In genomic region chr3:37652851-37653250, GRCh38 we compare ENCODE assay signal across 16 cellular contexts.
A peak's percentile ranks its signal among the peaks of the same experiment; 100 is the strongest.
DNase-seq lines count a peak whose midpoint lies in the region; ATAC-seq and TF ChIP-seq lines count a peak whose summit lies in the region.
"Had no signal": no experiment of that assay in that cellular context is flagged by ENCODE, and none has a peak within 500 bp of the region (broad histone marks: within the 10 kb centered on the region; RNA-seq: fewer than 3 reads in every experiment).

No MANE protein-coding gene starts in this region.

- H3K27ac Mint-ChIP-seq in Caco-2 (ENCODE audit: unreplicated experiment) (no peak overlapping the region), progenitor cell of endocrine pancreas (no peak overlapping the region)

- intact Hi-C loops in Right ventricle myocardium inferior (cut with DNase I) (no loop called here), cardiac septum (cut with DNase I) (no loop called here), left ventricle myocardium superior (cut with micrococcal nuclease) (no loop called here), Caco-2 (cut with micrococcal nuclease; ENCODE audit: unreplicated experiment) (no loop called here)

- H3K9me3 ChIP-seq in stomach smooth muscle (ENCODE audit: control insufficient read depth in 2 of 2, low read length in 2 of 2): no peaks in the 10 kb centered on the region
- no peaks in the 10 kb centered on the region for H3K9me3 ChIP-seq in Caco-2
- H3K9me3 ChIP-seq: Peyer's patch had no signal

- H3K4me1 Mint-ChIP-seq in Caco-2 (ENCODE audit: low read depth, unreplicated experiment) (no peaks in the 10 kb centered on the region), progenitor cell of endocrine pancreas (ENCODE audit: low read depth) (no peaks in the 10 kb centered on the region)

- H3K27me3 ChIP-seq in stomach smooth muscle (ENCODE audit: control insufficient read depth in 1 of 2, insufficient read depth in 2 of 2, low read length in 2 of 2) (no peaks in the 10 kb centered on the region), Caco-2 (replicated peaks; ENCODE audit: control insufficient read depth, insufficient read depth, low read length) (no peaks in the 10 kb centered on the region)
- H3K27me3 ChIP-seq: Peyer's patch had no signal

- CTCF ChIA-PET in Caco-2 (lab: Charles Lee): no interaction called here

- peaks cover 24% of the 10 kb centered on the region for H3K36me3 Mint-ChIP-seq in Caco-2 (ENCODE audit: insufficient read depth, unreplicated experiment)
- peaks cover 5% of the 10 kb centered on the region for H3K36me3 Mint-ChIP-seq in progenitor cell of endocrine pancreas (ENCODE audit: insufficient read depth)

- DNase-seq in Right ventricle myocardium inferior (ENCODE audit: missing footprints): no peak
- DNase-seq in cardiac septum (ENCODE audit: low spot score): no peak
- peak; percentile 60 for DNase-seq in left ventricle myocardium superior
- DNase-seq in NCI-H146 treated with DMSO at 0.1 percent for 48 hours (lab: John Stamatoyannopoulos, UW; ENCODE audit: unreplicated experiment): no peak
- DNase-seq in Caco-2: no peak
- no peak for DNase-seq in effector CD8-positive, alpha-beta T cell (lab: John Stamatoyannopoulos, UW)
- no peak for DNase-seq in progenitor cell of endocrine pancreas (ENCODE audit: low spot score, unreplicated experiment)
- DNase-seq: HCEC 1CT, NCI-H1417, NCI-H2029, NCI-H2171 treated with DMSO at 0.1 percent for 48 hours, NCI-H82, Peyer's patch, SHP77 treated with DMSO at 0.1 percent for 48 hours had no signal

- peak overlapping the region; percentile 11 for H3K27ac ChIP-seq in stomach smooth muscle (ENCODE audit: low read length)
- H3K27ac ChIP-seq: C4-2B had no signal

- H3K4me1 ChIP-seq in stomach smooth muscle (ENCODE audit: control insufficient read depth, insufficient read depth, low read length) (no peaks in the 10 kb centered on the region), Caco-2 (no peaks in the 10 kb centered on the region)
- H3K4me1 ChIP-seq: Peyer's patch had no signal

- POLR2A ChIA-PET in Caco-2 (lab: Charles Lee): no interaction called here

- ATAC-seq in Right ventricle myocardium inferior (peak; percentile 85), left ventricle myocardium superior (peak; percentile 95)

- TF ChIP-seq CTCF in Caco-2 (IDR thresholded peaks at IDR 0.05; ENCODE audit: insufficient read depth in 1 of 2, low read depth in 1 of 2, low read length in 1 of 2, severe bottlenecking in 1 of 2, unreplicated experiment in 1 of 2) (no peak), progenitor cell of endocrine pancreas (IDR thresholded peaks at IDR 0.05; ENCODE audit: unreplicated experiment) (no peak)

- BruUV-seq in Caco-2 (replicated peaks; lab: Mats Ljungman, UMichigan): no TSS peak

- no peak overlapping the region for H3K4me3 ChIP-seq in stomach smooth muscle (ENCODE audit: low read length in 2 of 2)
- no peak overlapping the region for H3K4me3 ChIP-seq in Caco-2 (ENCODE audit: low read depth, low read length)
- H3K4me3 ChIP-seq: Peyer's patch had no signal

- H3K4me3 Mint-ChIP-seq in Caco-2 (ENCODE audit: unreplicated experiment): no peak overlapping the region
- no peak overlapping the region for H3K4me3 Mint-ChIP-seq in progenitor cell of endocrine pancreas (ENCODE audit: low read depth)

- no peak overlapping the region for H3K9ac ChIP-seq in stomach smooth muscle (ENCODE audit: low read length in 2 of 2)

- H3K27me3 Mint-ChIP-seq in Caco-2 (ENCODE audit: insufficient read depth, unreplicated experiment) (no peaks in the 10 kb centered on the region), progenitor cell of endocrine pancreas (no peaks in the 10 kb centered on the region)

- H3K9me3 Mint-ChIP-seq in Caco-2 (ENCODE audit: unreplicated experiment): peaks cover 7% of the 10 kb centered on the region
- peaks cover 17% of the 10 kb centered on the region for H3K9me3 Mint-ChIP-seq in progenitor cell of endocrine pancreas (ENCODE audit: low read depth)

- H3K36me3 ChIP-seq in stomach smooth muscle (ENCODE audit: control insufficient read depth in 2 of 2, insufficient read depth in 2 of 2, low read length in 2 of 2): peaks cover 0 to 2% of the 10 kb centered on the region in 2 donors
- H3K36me3 ChIP-seq in Caco-2 (ENCODE audit: control insufficient read depth, insufficient read depth, low read length): no peaks in the 10 kb centered on the region
- H3K36me3 ChIP-seq: Peyer's patch had no signal
